ENCODE assay signal across 9 cellular contexts in genomic region chrX:15988661-15989603, GRCh38.
DNase-seq lines count a peak whose midpoint lies in the region; ATAC-seq and TF ChIP-seq lines count a peak whose summit lies in the region.
"Had no signal": no experiment of that assay in that cellular context is flagged by ENCODE, and none has a peak within 500 bp of the region (broad histone marks: within the 10 kb centered on the region; RNA-seq: fewer than 3 reads in every experiment).

No MANE protein-coding gene starts in this region.

- ATAC-seq in HG03159 (IDR thresholded peaks at IDR 0.05; ENCODE audit: unreplicated experiment), result no peak
- no peak for ATAC-seq in GM19455 (IDR thresholded peaks at IDR 0.05; ENCODE audit: unreplicated experiment)

- H3K36me3 ChIP-seq in Karpas-422 (ENCODE audit: insufficient read depth, low read length) (no peaks in the 10 kb centered on the region), neural progenitor cell (no peaks in the 10 kb centered on the region)

- no peaks in the 10 kb centered on the region for H3F3A ChIP-seq in neural progenitor cell (ENCODE audit: low read depth)

- peak overlapping the region; percentile 62 for H3K27ac ChIP-seq in Karpas-422 (ENCODE audit: low read length)
- no peak overlapping the region for H3K27ac ChIP-seq in neural progenitor cell

- no peaks in the 10 kb centered on the region for H3K9me2 ChIP-seq in Karpas-422 (replicated peaks; ENCODE audit: insufficient read depth, low read length)

- no peaks in the 10 kb centered on the region for H3K9me3 ChIP-seq in Karpas-422 (ENCODE audit: low read length)
- H3K9me3 ChIP-seq in neural progenitor cell (ENCODE audit: low read depth), result no peaks in the 10 kb centered on the region

- peak overlapping the region; percentile 12; the same call in 1 of the 2 replicates for H2AFZ ChIP-seq in Karpas-422 (ENCODE audit: low read length)
- peak overlapping the region; percentile 28 for H2AFZ ChIP-seq in neural progenitor cell (replicated peaks)

- H3K36me3 Mint-ChIP-seq in chondrocyte (ENCODE audit: low read depth), result no peaks in the 10 kb centered on the region
- H3K36me3 Mint-ChIP-seq in neural progenitor cell, result peaks cover 5% of the 10 kb centered on the region

- peak overlapping the region; percentile 73 for H3K4me2 ChIP-seq in Karpas-422 (ENCODE audit: low read depth, low read length, poor library complexity, severe bottlenecking)
- H3K4me2 ChIP-seq in neural progenitor cell, result no peak overlapping the region

- peaks cover 30% of the 10 kb centered on the region for H3K4me1 ChIP-seq in Karpas-422 (ENCODE audit: low read length)
- peaks cover 4% of the 10 kb centered on the region for H3K4me1 ChIP-seq in neural progenitor cell

- H3K9me3 Mint-ChIP-seq in chondrocyte (ENCODE audit: low read depth) (peaks cover 4% of the 10 kb centered on the region), neural progenitor cell (peaks cover 6% of the 10 kb centered on the region)

- DNase-seq in ELF-1 (ENCODE audit: low read depth, low spot score) (peak; percentile 15), Karpas-422 (peak; percentile 95), chondrocyte (ENCODE audit: low spot score) (no peak), neural progenitor cell (ENCODE audit: low spot score) (no peak), mucosa of gallbladder (ENCODE audit: low spot score) (no peak), LoVo (ENCODE audit: low spot score) (no peak)
- DNase-seq: stimulated activated CD4-positive, alpha-beta T cell treated with anti-CD3 and anti-CD28 coated beads, Interleukin-2, amount 100 ng/mL, for 24 hours had no signal

- H3K4me3 ChIP-seq in Karpas-422 (ENCODE audit: low read length), result peak overlapping the region; percentile 48
- H3K4me3 ChIP-seq in neural progenitor cell, result no peak overlapping the region

- H3K4me1 Mint-ChIP-seq in chondrocyte (ENCODE audit: low read depth), result peaks cover 19% of the 10 kb centered on the region
- peaks cover 21% of the 10 kb centered on the region for H3K4me1 Mint-ChIP-seq in neural progenitor cell

- H4K20me1 ChIP-seq in Karpas-422 (ENCODE audit: insufficient read depth, low read depth, low read length), result no peaks in the 10 kb centered on the region
- H4K20me1 ChIP-seq in neural progenitor cell (ENCODE audit: low read depth), result no peaks in the 10 kb centered on the region

- TF ChIP-seq CTCF in chondrocyte (IDR thresholded peaks at IDR 0.05), result no peak
- TF ChIP-seq CTCF in neural progenitor cell (IDR thresholded peaks at IDR 0.05), result no peak

- H3K9ac ChIP-seq in Karpas-422 (ENCODE audit: low read length) (0 out of 2 replicates have a peak overlapping the region, but pooled peaks have one; percentile 23), neural progenitor cell (no peak overlapping the region)

- no peaks in the 10 kb centered on the region for H3K79me2 ChIP-seq in Karpas-422 (ENCODE audit: low read length)
- no peaks in the 10 kb centered on the region for H3K79me2 ChIP-seq in neural progenitor cell (ENCODE audit: low read depth)

- H3K27me3 ChIP-seq in Karpas-422 (ENCODE audit: low read length) (no peaks in the 10 kb centered on the region), neural progenitor cell (no peaks in the 10 kb centered on the region)

- peak overlapping the region; percentile 35 for H3K27ac Mint-ChIP-seq in chondrocyte (ENCODE audit: unreplicated experiment)
- H3K27ac Mint-ChIP-seq in neural progenitor cell, result no peak overlapping the region

- H3K4me3 Mint-ChIP-seq in chondrocyte (ENCODE audit: unreplicated experiment) (no peak overlapping the region), neural progenitor cell (no peak overlapping the region)

- H3K27me3 Mint-ChIP-seq in chondrocyte (ENCODE audit: low read depth) (no peaks in the 10 kb centered on the region), neural progenitor cell (ENCODE audit: insufficient read depth, low read depth) (no peaks in the 10 kb centered on the region)

Comparison
In these comparisons a context has a peak if more than half of its experiments do, and no peak if none do; other contexts are left out.
1. DNase-seq: peak in ELF-1 (single experiment) and Karpas-422 (single experiment); none in chondrocyte (single experiment), neural progenitor cell (single experiment), mucosa of gallbladder (single experiment) and LoVo (single experiment).